In the genomic region with DNA sequence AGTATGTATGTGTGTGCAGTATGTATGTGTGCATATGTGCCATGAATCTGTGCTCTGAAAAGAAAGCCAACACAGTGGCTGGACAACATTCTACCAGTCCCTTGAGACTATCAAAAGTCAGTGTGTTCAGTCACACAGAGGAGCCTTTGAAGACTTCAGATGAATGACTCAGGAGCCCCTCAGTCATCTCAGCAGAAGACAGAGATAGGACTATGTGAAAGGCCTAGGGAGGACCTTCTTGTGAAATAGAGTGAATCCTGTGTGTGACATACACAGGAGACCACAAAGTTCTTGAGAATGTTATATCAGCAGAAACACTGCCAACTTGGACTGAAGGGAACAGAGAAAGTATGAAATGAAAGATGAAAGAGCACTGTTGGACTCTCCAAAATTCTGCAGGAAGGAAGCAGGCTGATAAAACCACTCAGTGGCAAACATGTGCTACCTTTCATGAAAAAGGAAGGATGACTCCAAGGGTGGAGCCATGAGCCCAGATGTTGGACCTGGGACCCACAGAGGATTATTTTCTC, we compare ENCODE assay signal across 11 cellular contexts.
"Had no signal": no experiment of that assay in that cellular context is flagged by ENCODE, and none has a peak within 500 bp of the region (broad histone marks: within the 10 kb centered on the region; RNA-seq: fewer than 3 reads in every experiment).

No MANE protein-coding gene starts in this region.

- H3K27me3 Mint-ChIP-seq: stimulated activated naive CD8-positive, alpha-beta T cell treated with anti-CD3 and anti-CD28 coated beads, Interleukin-15, Interleukin-2, amounts not matched to agents 100 ng/mL and 50 ng/mL, for 24 hours had no signal

- H3K9me3 ChIP-seq: lower lobe of right lung, testis, upper lobe of right lung had no signal

- H3K27ac Mint-ChIP-seq: activated naive CD8-positive, alpha-beta T cell treated with anti-CD3 and anti-CD28 coated beads, Interleukin-2, amount 10 ng/mL, durations not matched to agents 7 days and 5 days; mesothelial cell of epicardium; stimulated activated naive CD8-positive, alpha-beta T cell treated with anti-CD3 and anti-CD28 coated beads, Interleukin-15, Interleukin-2, amounts not matched to agents 100 ng/mL and 50 ng/mL, for 24 hours had no signal

- H3K4me3 Mint-ChIP-seq: activated naive CD8-positive, alpha-beta T cell treated with anti-CD3 and anti-CD28 coated beads, Interleukin-2, amount 10 ng/mL, durations not matched to agents 7 days and 5 days; mesothelial cell of epicardium; stimulated activated naive CD8-positive, alpha-beta T cell treated with anti-CD3 and anti-CD28 coated beads, Interleukin-15, Interleukin-2, amounts not matched to agents 100 ng/mL and 50 ng/mL, for 24 hours had no signal

- H3K36me3 ChIP-seq: breast epithelium, lower lobe of right lung, right atrium auricular region, upper lobe of right lung had no signal

- H3K9me3 Mint-ChIP-seq: stimulated activated naive CD8-positive, alpha-beta T cell treated with anti-CD3 and anti-CD28 coated beads, Interleukin-15, Interleukin-2, amounts not matched to agents 100 ng/mL and 50 ng/mL, for 24 hours had no signal

- H3K27ac ChIP-seq: breast epithelium, lower lobe of right lung, right atrium auricular region, testis, upper lobe of right lung had no signal

- ATAC-seq: left cardiac atrium, lower lobe of right lung, upper lobe of right lung had no signal

- DNase-seq: activated naive CD8-positive, alpha-beta T cell treated with anti-CD3 and anti-CD28 coated beads, Interleukin-2, amount 10 ng/mL, durations not matched to agents 7 days and 5 days; hippocampal formation; left cardiac atrium; lower lobe of right lung; testis; upper lobe of right lung had no signal

- H3K4me3 ChIP-seq: breast epithelium, lower lobe of right lung, right atrium auricular region, smooth muscle cell, testis, upper lobe of right lung had no signal

- H3K36me3 Mint-ChIP-seq: activated naive CD8-positive, alpha-beta T cell treated with anti-CD3 and anti-CD28 coated beads, Interleukin-2, amount 10 ng/mL, durations not matched to agents 7 days and 5 days had no signal

- H3K4me1 ChIP-seq: breast epithelium had no signal

- H3K27me3 ChIP-seq: breast epithelium, right atrium auricular region, testis, upper lobe of right lung had no signal

- H3K4me2 ChIP-seq: smooth muscle cell had no signal
